In genomic region chr16:49284962-49285361, GRCh38 we compare ENCODE assay signal across 25 cellular contexts. TPM values are rescaled to one million over a fixed set of nuclear protein-coding genes. Genes with fewer than 3 reads are reported as not detected.
DNase-seq lines count a peak whose midpoint lies in the region; ATAC-seq, FAIRE-seq and TF ChIP-seq lines count a peak whose summit lies in the region.
"Had no signal": no experiment of that assay in that cellular context is flagged by ENCODE, and none has a peak within 500 bp of the region (broad histone marks: within the 10 kb centered on the region; RNA-seq: fewer than 3 reads in every experiment).

No MANE protein-coding gene starts in this region.

- H3K79me2 ChIP-seq in HepG2 (ENCODE audit: insufficient read depth, low read length) (no peaks in the 10 kb centered on the region), smooth muscle cell (ENCODE audit: low read depth) (no peaks in the 10 kb centered on the region)

- DNase-seq in HepG2 (ENCODE audit: low spot score) (no peak), right lobe of liver (no peak), esophagus muscularis mucosa (ENCODE audit: extremely low spot score) (peak; percentile 1), smooth muscle cell (lab: John Stamatoyannopoulos, UW; ENCODE audit: unreplicated experiment) (no peak), NK-92 (lab: John Stamatoyannopoulos, UW; ENCODE audit: unreplicated experiment) (no peak)
- DNase-seq: ACHN; AML-193; BE2C; CD4-positive, alpha-beta T cell; CD8-positive, alpha-beta memory T cell; DMS 273 treated with DMSO at 0.1 percent for 48 hours; DMS79; EL; GDM1; GM23248; H7; HCEC 1CT had no signal

- no peaks in the 10 kb centered on the region for H3K9me3 ChIP-seq in HepG2 (ENCODE audit: low read length)
- H3K9me3 ChIP-seq in right lobe of liver, result no peaks in the 10 kb centered on the region
- H3K9me3 ChIP-seq in esophagus muscularis mucosa, result no peaks in the 10 kb centered on the region
- H3K9me3 ChIP-seq in smooth muscle cell (replicated peaks; ENCODE audit: low read depth), result no peaks in the 10 kb centered on the region
- H3K9me3 ChIP-seq: BE2C had no signal

- H3K4me2 ChIP-seq in HepG2 (ENCODE audit: low read depth, low read length) (no peak overlapping the region), smooth muscle cell (no peak overlapping the region)
- H3K4me2 ChIP-seq: BLaER1 treated with 17β-estradiol and CSF1 and Interleukin-3, amounts not matched to agents 10 nM and 100 nM had no signal

- H3K9ac ChIP-seq in HepG2 (ENCODE audit: insufficient read depth, low read depth, low read length) (no peak overlapping the region), smooth muscle cell (ENCODE audit: low read depth) (no peak overlapping the region)
- H3K9ac ChIP-seq: BLaER1 treated with 17β-estradiol and CSF1 and Interleukin-3, amounts not matched to agents 10 nM and 100 nM; GM23248 had no signal

- no peak for TF ChIP-seq CTCF in HepG2 (CRISPR knock-in tag; IDR thresholded peaks at IDR 0.05)
- no peak for TF ChIP-seq CTCF in right lobe of liver (IDR thresholded peaks at IDR 0.05)
- TF ChIP-seq CTCF in brain (conservative IDR thresholded peaks at IDR 0.05), result no peak
- no peak for TF ChIP-seq CTCF in esophagus muscularis mucosa (IDR thresholded peaks at IDR 0.05)
- no peak for TF ChIP-seq CTCF in smooth muscle cell (IDR thresholded peaks at IDR 0.05; ENCODE audit: borderline replicate concordance, insufficient read depth, poor library complexity, severe bottlenecking)

- CTCF ChIA-PET in HepG2 (lab: Yijun Ruan, JAX; ENCODE audit: low intra/inter-chr PET ratio, low total read pairs), result no interaction called here

- H3K36me3 Mint-ChIP-seq in brain, result no peaks in the 10 kb centered on the region
- H3K36me3 Mint-ChIP-seq: CD8-positive, alpha-beta memory T cell had no signal

- no peak for TF ChIP-seq RAD21 in HepG2 (CRISPR knock-in tag; IDR thresholded peaks at IDR 0.05)

- peaks cover 28% of the 10 kb centered on the region for H3K4me1 Mint-ChIP-seq in brain

- H3K27me3 ChIP-seq in HepG2 (ENCODE audit: control insufficient read depth in 1 of 2, insufficient read depth in 2 of 2, low read length in 2 of 2) (peaks cover 2 to 42% of the 10 kb centered on the region in 2 experiments; a peak in 4 of 5 replicates), right lobe of liver (peaks cover 13 to 23% of the 10 kb centered on the region in 2 donors), esophagus muscularis mucosa (peaks cover 7 to 95% (median 38%) of the 10 kb centered on the region in 4 donors), smooth muscle cell (ENCODE audit: low read depth) (peaks cover 80% of the 10 kb centered on the region)

- no peak overlapping the region for H3K4me3 ChIP-seq in HepG2 (replicated peaks in 1 of 3; ENCODE audit: insufficient read depth in 1 of 3, low read depth in 2 of 3, low read length in 3 of 3)
- no peak overlapping the region for H3K4me3 ChIP-seq in right lobe of liver
- no peak overlapping the region for H3K4me3 ChIP-seq in esophagus muscularis mucosa
- H3K4me3 ChIP-seq in smooth muscle cell, result no peak overlapping the region
- H3K4me3 ChIP-seq: BLaER1 treated with 17β-estradiol and CSF1 and Interleukin-3, amounts not matched to agents 10 nM and 100 nM; GM12878; GM23248 had no signal

- POLR2A ChIA-PET in HepG2 (lab: Yijun Ruan, JAX), result no interaction called here

- BruUV-seq in HepG2 (replicated peaks; lab: Mats Ljungman, UMichigan), result no TSS peak

- ATAC-seq in HepG2 (no peak), right lobe of liver (no peak)
- ATAC-seq: GM12878 had no signal

- no peak for TF ChIP-seq EP300 in HepG2 (IDR thresholded peaks at IDR 0.05; ENCODE audit: low read depth in 2 of 2, low read length in 2 of 2)
- no peak for TF ChIP-seq EP300 in HepG2 (CRISPR knock-in tag; IDR thresholded peaks at IDR 0.05; ENCODE audit: borderline replicate concordance)
- TF ChIP-seq EP300 in esophagus muscularis mucosa (IDR thresholded peaks at IDR 0.05), result no peak

- H3K36me3 ChIP-seq in HepG2 (replicated peaks in 1 of 2; ENCODE audit: control insufficient read depth in 1 of 2, insufficient read depth in 2 of 2, low read length in 2 of 2), result no peaks in the 10 kb centered on the region
- H3K36me3 ChIP-seq in right lobe of liver, result no peaks in the 10 kb centered on the region
- no peaks in the 10 kb centered on the region for H3K36me3 ChIP-seq in esophagus muscularis mucosa
- no peaks in the 10 kb centered on the region for H3K36me3 ChIP-seq in smooth muscle cell (ENCODE audit: low read depth)
- H3K36me3 ChIP-seq: BE2C; BLaER1 treated with 17β-estradiol and CSF1 and Interleukin-3, amounts not matched to agents 10 nM and 100 nM had no signal

- intact Hi-C loops in HepG2 (cut with micrococcal nuclease; ENCODE audit: unreplicated experiment), result no loop called here
- intact Hi-C loops in right lobe of liver (cut with DNase I), result no loop called here
- intact Hi-C loops in esophagus muscularis mucosa (cut with DNase I), result no loop called here

- TF ChIP-seq POLR2A in HepG2 (IDR thresholded peaks at IDR 0.05; ENCODE audit: insufficient read depth in 1 of 2, low read depth in 2 of 2, low read length in 2 of 2) (no peak), right lobe of liver (IDR thresholded peaks at IDR 0.05) (no peak), esophagus muscularis mucosa (IDR thresholded peaks at IDR 0.05; ENCODE audit: low read depth) (no peak)

- H2AFZ ChIP-seq in HepG2 (ENCODE audit: low read length) (no peak overlapping the region), smooth muscle cell (ENCODE audit: low read depth) (no peak overlapping the region)
- H2AFZ ChIP-seq: GM23248 had no signal

- H3K27ac Mint-ChIP-seq in brain, result no peak overlapping the region
- H3K27ac Mint-ChIP-seq: CD14-positive monocyte; CD4-positive, alpha-beta T cell had no signal

- peaks cover 0 to 5% (median 0%) of the 10 kb centered on the region in 5 experiments for H3K9me3 Mint-ChIP-seq in brain
- H3K9me3 Mint-ChIP-seq: CD4-positive, alpha-beta T cell had no signal

- in situ Hi-C loops in HepG2 (cut with HindIII; ENCODE audit: extremely low pct_ligation_motif_present, low pct_unique_long_range_greater_than_20kb), result no loop called here

- H3K27ac ChIP-seq in HepG2 (ENCODE audit: extremely low read length, insufficient read depth, low read length), result no peak overlapping the region
- H3K27ac ChIP-seq in right lobe of liver, result no peak overlapping the region
- H3K27ac ChIP-seq in esophagus muscularis mucosa (replicated peaks in 1 of 4), result no peak overlapping the region
- H3K27ac ChIP-seq in smooth muscle cell (ENCODE audit: low read depth), result no peak overlapping the region
- H3K27ac ChIP-seq: 22Rv1; BLaER1 treated with 17β-estradiol and CSF1 and Interleukin-3, amounts not matched to agents 10 nM and 100 nM; GM23248 had no signal

- H4K20me1 ChIP-seq in HepG2 (ENCODE audit: insufficient read depth, low read length), result no peaks in the 10 kb centered on the region
- no peaks in the 10 kb centered on the region for H4K20me1 ChIP-seq in smooth muscle cell (ENCODE audit: low read depth)
- H4K20me1 ChIP-seq: BLaER1 treated with 17β-estradiol and CSF1 and Interleukin-3, amounts not matched to agents 10 nM and 100 nM had no signal

- FAIRE-seq in HepG2 (lab: Jason Lieb, UNC), result no peak
- FAIRE-seq: A204.1, D721Med, GM12878, GM19239 had no signal

- H3K27me3 Mint-ChIP-seq in brain, result peaks cover 76% of the 10 kb centered on the region

- 1% methylated on average over 4 of the region's 4 CpGs for WGBS in HepG2 (ENCODE audit: low lambda C conversion rate)
- 32% methylated on average over 4 of the region's 4 CpGs for WGBS in right lobe of liver (ENCODE audit: insufficient coverage, low coverage, low lambda C conversion rate, missing lambda C conversion rate)
- 52% methylated on average over 4 of the region's 4 CpGs for WGBS in esophagus muscularis mucosa
- WGBS in smooth muscle cell (ENCODE audit: low lambda C conversion rate), result 73% methylated on average over 4 of the region's 4 CpGs

- H3K4me3 Mint-ChIP-seq in brain, result peak overlapping the region in 3 of 5 experiments; percentile 11 to 27 (median 17)
- H3K4me3 Mint-ChIP-seq: CD4-positive, alpha-beta T cell had no signal

- no peaks in the 10 kb centered on the region for H3F3A ChIP-seq in smooth muscle cell (ENCODE audit: low read depth)

- H3K4me1 ChIP-seq in HepG2 (ENCODE audit: insufficient read depth, low read length) (no peaks in the 10 kb centered on the region), right lobe of liver (peaks cover 0 to 22% (median 0%) of the 10 kb centered on the region in 4 donors), esophagus muscularis mucosa (peaks cover 27 to 40% (median 34%) of the 10 kb centered on the region in 4 donors), smooth muscle cell (ENCODE audit: low read depth) (peaks cover 7% of the 10 kb centered on the region)
- H3K4me1 ChIP-seq: BLaER1 treated with 17β-estradiol and CSF1 and Interleukin-3, amounts not matched to agents 10 nM and 100 nM had no signal

TF ChIP-seq in HepG2, 621 proteins besides CTCF, POLR2A, EP300 and RAD21 (continues in another document):
- peak; percentile 96 for TF ChIP-seq MAFF (IDR thresholded peaks at IDR 0.05; ENCODE audit: low read depth, low read length)

RNA-seq across cellular contexts. Expression of gene CBLN1, which starts 3.3 kb away (rescaled TPM):
- total RNA-seq in HepG2 (2016; rRNA removed; fragmentation: Illumina TruSeq; extraction: Trizol) (not detected in 2 replicates), right lobe of liver (under 1 TPM in 3 of 6 experiments, not detected in 3; 0.14 to 0.22 (median 0.20) TPM), esophagus muscularis mucosa (1 to 10 TPM in 1 of 4 donors, under 1 TPM in 2, not detected in 1; 0.32 to 1.4 (median 0.83) TPM), smooth muscle cell (not detected in 2 replicates)
- total RNA-seq in HepG2 (2016; cell fraction: cytosol; rRNA removed; fragmentation: Illumina TruSeq; extraction: Trizol; ENCODE audit: low read depth), result not detected in 2 replicates
- total RNA-seq in HepG2 (2016; cell fraction: insoluble cytoplasmic fraction; rRNA removed; fragmentation: Illumina TruSeq; extraction: Trizol), result not detected in 2 replicates
- total RNA-seq in HepG2 (2016; cell fraction: membrane; rRNA removed; fragmentation: Illumina TruSeq; extraction: Trizol), result not detected in 2 replicates
- not detected in 2 replicates for total RNA-seq in HepG2 (2016; cell fraction: nucleus; rRNA removed; fragmentation: Illumina TruSeq; extraction: Trizol)
- polyA plus RNA-seq in HepG2 (2011; rRNA removed) (not detected in 2 replicates), brain (ENCODE audit: insufficient read depth, low read depth, low replicate concordance) (36.4 TPM), smooth muscle cell (not detected in 2 replicates)
- not detected in 2 replicates for polyA plus RNA-seq in HepG2 (2011; cell fraction: cytosol; rRNA removed)
- not detected in 2 replicates for polyA plus RNA-seq in HepG2 (2011; cell fraction: nucleus; rRNA removed)
- polyA plus RNA-seq in HepG2 (2012), result not detected in 2 replicates
- not detected in 2 replicates for polyA plus RNA-seq in HepG2 (2016; cell fraction: cytosol; fragmentation: Illumina TruSeq; extraction: Trizol; ENCODE audit: low read depth)
- polyA plus RNA-seq in HepG2 (2016; cell fraction: insoluble cytoplasmic fraction; fragmentation: Illumina TruSeq; extraction: Trizol; ENCODE audit: low read depth), result not detected in 2 replicates
- polyA plus RNA-seq in HepG2 (2016; cell fraction: membrane; fragmentation: Illumina TruSeq; extraction: Trizol; ENCODE audit: low read depth), result not detected in 2 replicates
- polyA plus RNA-seq in HepG2 (2016; cell fraction: nucleus; fragmentation: Illumina TruSeq; extraction: Trizol; ENCODE audit: insufficient read depth, low read depth), result not detected in 2 replicates
- polyA minus RNA-seq in HepG2 (2011; rRNA and poly(A)+ RNA removed; ENCODE audit: low replicate concordance), result not detected in 2 replicates
- not detected in 2 replicates for polyA minus RNA-seq in HepG2 (2011; cell fraction: cytosol; rRNA and poly(A)+ RNA removed)
- not detected in 2 replicates for polyA minus RNA-seq in HepG2 (2011; cell fraction: nucleus; rRNA and poly(A)+ RNA removed)
- total RNA-seq: CD4-positive, alpha-beta T cell; CD8-positive, alpha-beta memory T cell; GM12878; GM23248 had no signal
- polyA plus RNA-seq: CD14-positive monocyte; CD8-positive, alpha-beta memory T cell; GM12878; GM23248 had no signal
